ENCODE assay signal across 8 cellular contexts in genomic region chr7:24980695-24981543, GRCh38. TPM values are rescaled to one million over a fixed set of nuclear protein-coding genes. Genes with fewer than 3 reads are reported as not detected.
A peak's percentile ranks its signal among the peaks of the same experiment; 100 is the strongest.
DNase-seq lines count a peak whose midpoint lies in the region; ATAC-seq, FAIRE-seq and TF ChIP-seq lines count a peak whose summit lies in the region.

No MANE protein-coding gene starts in this region.

- intact Hi-C loops in left lung (cut with DNase I): no loop called here

- no peak for FAIRE-seq in bronchial epithelial cell (lab: Jason Lieb, UNC)

- H3K9me3 ChIP-seq in left lung: no peaks in the 10 kb centered on the region

- DNase-seq in activated T-cell treated with anti-CD3 and anti-CD28 coated beads for 4 hours: peak; percentile 35
- no peak for DNase-seq in activated T-cell treated with anti-CD3 and anti-CD28 coated beads, Interleukin-2, amount 50 U/mL, for 48 hours
- peak; percentile 69 for DNase-seq in RPMI8226
- peak; percentile 42 for DNase-seq in bronchial epithelial cell (ENCODE audit: low read depth)
- peak; percentile 58 to 84 for DNase-seq in left lung
- peak; percentile 51 for DNase-seq in stimulated activated naive B cell treated with anti-CD40 and anti-IgM and Interleukin-4, amounts not matched to agents 10 μg/mL and 1 μg/mL and 100 μg/mL, for 72 hours
- no peak for DNase-seq in HPDE6-E6E7 (ENCODE audit: extremely low spot score)

- no peaks in the 10 kb centered on the region for H3K9me3 Mint-ChIP-seq in stimulated activated naive B cell treated with anti-CD40 and anti-IgM and Interleukin-4, amounts not matched to agents 10 μg/mL and 1 μg/mL and 100 μg/mL, for 72 hours

- H3K27ac ChIP-seq in left lung: peak overlapping the region; percentile 78 to 94

- ATAC-seq in HG02973 (IDR thresholded peaks at IDR 0.05; ENCODE audit: unreplicated experiment): peak; percentile 22
- peak; percentile 16 for ATAC-seq in left lung
- ATAC-seq in stimulated activated naive B cell treated with anti-CD40 and anti-IgM and Interleukin-4, amounts not matched to agents 10 μg/mL and 1 μg/mL and 100 μg/mL, for 72 hours (replicated peaks): peak; percentile 50 to 57

- peak overlapping the region; percentile 96 for H3K27ac Mint-ChIP-seq in stimulated activated naive B cell treated with anti-CD40 and anti-IgM and Interleukin-4, amounts not matched to agents 10 μg/mL and 1 μg/mL and 100 μg/mL, for 72 hours

- peak overlapping the region; percentile 95 for H3K4me3 Mint-ChIP-seq in stimulated activated naive B cell treated with anti-CD40 and anti-IgM and Interleukin-4, amounts not matched to agents 10 μg/mL and 1 μg/mL and 100 μg/mL, for 72 hours

- H3K27me3 Mint-ChIP-seq in stimulated activated naive B cell treated with anti-CD40 and anti-IgM and Interleukin-4, amounts not matched to agents 10 μg/mL and 1 μg/mL and 100 μg/mL, for 72 hours: no peaks in the 10 kb centered on the region

- H3K4me3 ChIP-seq in bronchial epithelial cell (ENCODE audit: low read depth, low read length): peak overlapping the region; percentile 88
- peak overlapping the region; percentile 55 to 84 for H3K4me3 ChIP-seq in left lung

- peaks cover 0 to 28% of the 10 kb centered on the region in 2 donors for H3K4me1 ChIP-seq in left lung

- H3K27me3 ChIP-seq in bronchial epithelial cell (ENCODE audit: control insufficient read depth, insufficient read depth, low read length) (no peaks in the 10 kb centered on the region), left lung (peaks cover 0 to 39% of the 10 kb centered on the region in 2 donors)

- H3K36me3 Mint-ChIP-seq in stimulated activated naive B cell treated with anti-CD40 and anti-IgM and Interleukin-4, amounts not matched to agents 10 μg/mL and 1 μg/mL and 100 μg/mL, for 72 hours: no peaks in the 10 kb centered on the region

- peak; percentile 36 for TF ChIP-seq CTCF in bronchial epithelial cell (IDR thresholded peaks at IDR 0.05; ENCODE audit: insufficient read depth, low read length, severe bottlenecking)
- TF ChIP-seq CTCF in left lung (IDR thresholded peaks at IDR 0.05): no peak

- H3K36me3 ChIP-seq in bronchial epithelial cell (ENCODE audit: control insufficient read depth, insufficient read depth, low read length) (no peaks in the 10 kb centered on the region), left lung (no peaks in the 10 kb centered on the region)

- peaks cover 30 to 47% of the 10 kb centered on the region in 2 donors for H3K4me1 Mint-ChIP-seq in stimulated activated naive B cell treated with anti-CD40 and anti-IgM and Interleukin-4, amounts not matched to agents 10 μg/mL and 1 μg/mL and 100 μg/mL, for 72 hours

RNA-seq across cellular contexts. Expression of gene OSBPL3, which starts 0.9 kb away (rescaled TPM):
- total RNA-seq in bronchial epithelial cell: 19.7 and 25.0 TPM in 2 replicates
- total RNA-seq in left lung: 10 to 100 TPM; 21.4 to 30.5 TPM

Comparison
In these comparisons a context has a peak if more than half of its experiments do, and no peak if none do; other contexts are left out.
1. DNase-seq: peak in activated T-cell treated with anti-CD3 and anti-CD28 coated beads for 4 hours (single experiment), RPMI8226 (single experiment), bronchial epithelial cell (single experiment), left lung (2 of 2) and stimulated activated naive B cell treated with anti-CD40 and anti-IgM and Interleukin-4, amounts not matched to agents 10 μg/mL and 1 μg/mL and 100 μg/mL, for 72 hours (single experiment); none in activated T-cell treated with anti-CD3 and anti-CD28 coated beads, Interleukin-2, amount 50 U/mL, for 48 hours (0 of 2) and HPDE6-E6E7 (single experiment).
2. Peak in every context shown above with its lines, with median percentiles within 50 percentile points of each other: ATAC-seq.